ENCODE assay signal across 8 cellular contexts in genomic region chr7:101538596-101539459, GRCh38.
DNase-seq lines count a peak whose midpoint lies in the region; ATAC-seq, FAIRE-seq and TF ChIP-seq lines count a peak whose summit lies in the region.

No MANE protein-coding gene starts in this region.

- ATAC-seq in WTC11 (peak; percentile 65), left lung (peak; percentile 76), HG02623 (IDR thresholded peaks at IDR 0.05; ENCODE audit: unreplicated experiment) (no peak), HG03442 (IDR thresholded peaks at IDR 0.05; ENCODE audit: unreplicated experiment) (no peak)

- peaks cover 4% of the 10 kb centered on the region; the same call in 1 of the 2 replicates for H3K4me1 Mint-ChIP-seq in WTC11

- H3K9me3 ChIP-seq in left lung: no peaks in the 10 kb centered on the region

- DNase-seq in Daoy (ENCODE audit: low read depth) (peak; percentile 72), WTC11 (ENCODE audit: low spot score) (peak; percentile 80), bronchial epithelial cell (ENCODE audit: low read depth) (peak; percentile 12), left lung (peak in 1 of 2 donors; percentile 89)
- DNase-seq in stimulated activated CD4-positive, alpha-beta T cell treated with anti-CD3 and anti-CD28 coated beads, TNF-alpha, amount 100 ng/mL, for 24 hours (ENCODE audit: low read depth in 3 of 3): peak; percentile 14 to 52 (median 37)

- H3K27ac ChIP-seq in left lung: no peak overlapping the region

- H3K4me1 ChIP-seq in left lung: peaks cover 0 to 3% of the 10 kb centered on the region in 2 donors

- H3K36me3 ChIP-seq in bronchial epithelial cell (ENCODE audit: control insufficient read depth, insufficient read depth, low read length) (no peaks in the 10 kb centered on the region), left lung (no peaks in the 10 kb centered on the region)

- H3K9me3 Mint-ChIP-seq in WTC11: no peaks in the 10 kb centered on the region

- no peak overlapping the region for H3K4me3 Mint-ChIP-seq in WTC11

- no peaks in the 10 kb centered on the region for H3K36me3 Mint-ChIP-seq in WTC11

- H3K4me3 ChIP-seq in bronchial epithelial cell (ENCODE audit: low read depth, low read length) (no peak overlapping the region), left lung (no peak overlapping the region)

- CTCF ChIA-PET in WTC11 (lab: Charles Lee): interaction anchor here (0.6 to 1.7 kb wide), 5 partner anchors 13 to 188 kb away, joined by 3 to 4 read pairs (median 3); no protein-coding TSS in a partner anchor

- H3K27me3 Mint-ChIP-seq in WTC11 (ENCODE audit: low read depth): no peaks in the 10 kb centered on the region

- peak; percentile 94 for TF ChIP-seq CTCF in LNCAP (IDR thresholded peaks at IDR 0.05)
- TF ChIP-seq CTCF in WTC11 (IDR thresholded peaks at IDR 0.05): peak; percentile 98
- TF ChIP-seq CTCF in bronchial epithelial cell (IDR thresholded peaks at IDR 0.05; ENCODE audit: insufficient read depth, low read length, severe bottlenecking): peak; percentile 87
- peak; percentile 85 to 90 for TF ChIP-seq CTCF in left lung (IDR thresholded peaks at IDR 0.05)

- no peaks in the 10 kb centered on the region for H3K27me3 ChIP-seq in bronchial epithelial cell (ENCODE audit: control insufficient read depth, insufficient read depth, low read length)
- peaks cover 0 to 5% of the 10 kb centered on the region in 2 donors for H3K27me3 ChIP-seq in left lung

- POLR2A ChIA-PET in WTC11 (lab: Charles Lee): no interaction called here

- intact Hi-C loops in left lung (cut with DNase I): no loop called here

- no peak overlapping the region for H3K27ac Mint-ChIP-seq in WTC11

- FAIRE-seq in bronchial epithelial cell (lab: Jason Lieb, UNC): no peak

TF ChIP-seq in WTC11, 78 proteins besides CTCF, POLR2A, EP300 and RAD21:
- TF ChIP-seq ELF4 (CRISPR knock-in tag; IDR thresholded peaks at IDR 0.05; ENCODE audit: low read depth): no peak
- TF ChIP-seq ZBTB21 (CRISPR knock-in tag; IDR thresholded peaks at IDR 0.05; ENCODE audit: borderline replicate concordance): no peak
- peak; percentile 23; the same call in 1 of the 2 replicates for TF ChIP-seq E2F5 (CRISPR knock-in tag; IDR thresholded peaks at IDR 0.05)
- no peak for TF ChIP-seq STAT6 (CRISPR knock-in tag; conservative IDR thresholded peaks at IDR 0.05; ENCODE audit: low read depth)
- no peak for TF ChIP-seq ZNF512 (CRISPR knock-in tag; IDR thresholded peaks at IDR 0.05; ENCODE audit: borderline replicate concordance)
- TF ChIP-seq PRRX2 (CRISPR knock-in tag; IDR thresholded peaks at IDR 0.05): no peak
- no peak for TF ChIP-seq IRF2 (CRISPR knock-in tag; IDR thresholded peaks at IDR 0.05; ENCODE audit: borderline replicate concordance, low read depth)
- TF ChIP-seq ZNF423 (CRISPR knock-in tag; IDR thresholded peaks at IDR 0.05): 0 out of 2 replicates have a peak, but pooled peaks have one; percentile 47

Comparison
In these comparisons a context has a peak if more than half of its experiments do, and no peak if none do; other contexts are left out.
1. ATAC-seq: peak in WTC11 (single experiment) and left lung (single experiment); none in HG02623 (single experiment) and HG03442 (single experiment).
2. Peak in every context shown above with its lines, with median percentiles within 50 percentile points of each other: CTCF ChIP-seq.